1 cellular context compared by ENCODE assay signal in the genomic region with DNA sequence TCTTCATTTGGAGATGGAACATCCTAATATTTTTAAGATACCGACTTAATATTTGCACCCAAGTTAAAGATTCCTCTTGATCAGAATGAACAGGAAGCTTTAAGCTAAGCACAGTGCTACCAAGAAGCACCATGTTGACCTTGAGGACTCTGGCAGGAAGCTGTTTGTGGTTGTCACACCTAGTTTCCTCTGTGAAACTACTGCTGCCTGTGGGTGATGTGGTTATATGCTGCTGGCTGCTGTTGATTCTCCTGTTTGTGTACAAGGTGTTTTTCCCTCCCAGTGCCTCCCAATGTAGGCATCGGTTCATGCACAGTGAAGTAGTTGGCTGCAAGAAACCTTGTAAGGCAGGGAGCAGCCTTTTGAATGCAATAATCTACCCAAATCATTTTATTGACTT.
TF ChIP-seq lines count a peak whose summit lies in the region.

No MANE protein-coding gene starts in this region.

TF ChIP-seq in GM12878, 131 proteins besides CTCF, POLR2A, EP300 and RAD21 (continued from another document and continues in another):
- TF ChIP-seq, protein P1, sequence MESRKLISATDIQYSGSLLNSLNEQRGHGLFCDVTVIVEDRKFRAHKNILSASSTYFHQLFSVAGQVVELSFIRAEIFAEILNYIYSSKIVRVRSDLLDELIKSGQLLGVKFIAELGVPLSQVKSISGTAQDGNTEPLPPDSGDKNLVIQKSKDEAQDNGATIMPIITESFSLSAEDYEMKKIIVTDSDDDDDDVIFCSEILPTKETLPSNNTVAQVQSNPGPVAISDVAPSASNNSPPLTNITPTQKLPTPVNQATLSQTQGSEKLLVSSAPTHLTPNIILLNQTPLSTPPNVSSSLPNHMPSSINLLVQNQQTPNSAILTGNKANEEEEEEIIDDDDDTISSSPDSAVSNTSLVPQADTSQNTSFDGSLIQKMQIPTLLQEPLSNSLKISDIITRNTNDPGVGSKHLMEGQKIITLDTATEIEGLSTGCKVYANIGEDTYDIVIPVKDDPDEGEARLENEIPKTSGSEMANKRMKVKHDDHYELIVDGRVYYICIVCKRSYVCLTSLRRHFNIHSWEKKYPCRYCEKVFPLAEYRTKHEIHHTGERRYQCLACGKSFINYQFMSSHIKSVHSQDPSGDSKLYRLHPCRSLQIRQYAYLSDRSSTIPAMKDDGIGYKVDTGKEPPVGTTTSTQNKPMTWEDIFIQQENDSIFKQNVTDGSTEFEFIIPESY (IDR thresholded peaks at IDR 0.05), result no peak
- TF ChIP-seq MEF2A (IDR thresholded peaks at IDR 0.05; ENCODE audit: insufficient read depth, low read depth, low read length) (0 out of 2 replicates have a peak, but pooled peaks have one; percentile 38), TCF12 (IDR thresholded peaks at IDR 0.05; ENCODE audit: low read depth, low read length) (0 out of 2 replicates have a peak, but pooled peaks have one; percentile 56), ZNF622 (IDR thresholded peaks at IDR 0.05) (no peak), ZNF217 (IDR thresholded peaks at IDR 0.05) (no peak), NR2F1 (conservative IDR thresholded peaks at IDR 0.05) (peak; percentile 91), JUNB (IDR thresholded peaks at IDR 0.05) (no peak), CREM (IDR thresholded peaks at IDR 0.05; ENCODE audit: low read depth) (peak; percentile 55; the same call in 1 of the 2 replicates), KDM1A (IDR thresholded peaks at IDR 0.05; ENCODE audit: borderline replicate concordance) (no peak), WRNIP1 (IDR thresholded peaks at IDR 0.05; ENCODE audit: borderline replicate concordance, low read depth, low read length) (0 out of 2 replicates have a peak, but pooled peaks have one; percentile 81), SRF (IDR thresholded peaks at IDR 0.05; ENCODE audit: low read depth in 2 of 2, low read length in 2 of 2) (no peak), ATF7 (IDR thresholded peaks at IDR 0.05; ENCODE audit: low read depth) (peak; percentile 68), MYC (IDR thresholded peaks at IDR 0.05; ENCODE audit: insufficient read depth, insufficient read length, insufficient replicate concordance, low read length, severe bottlenecking) (no peak), CHD4 (IDR thresholded peaks at IDR 0.05) (no peak), MTA2 (IDR thresholded peaks at IDR 0.05; ENCODE audit: low read depth) (peak; percentile 85), RAD51 (IDR thresholded peaks at IDR 0.05) (no peak), POU2F2 (IDR thresholded peaks at IDR 0.05; ENCODE audit: borderline replicate concordance, low read depth, low read length) (peak; percentile 78; the same call in 1 of the 3 replicates), YY1 (IDR thresholded peaks at IDR 0.05; ENCODE audit: low read depth, low read length) (peak; percentile 64), GABPA (IDR thresholded peaks at IDR 0.05; ENCODE audit: low read depth) (peak; percentile 40; the same call in 1 of the 2 replicates), CBX5 (IDR thresholded peaks at IDR 0.05; ENCODE audit: low read depth) (no peak), ZBED1 (IDR thresholded peaks at IDR 0.05; ENCODE audit: borderline replicate concordance) (peak; percentile 33; the same call in 1 of the 2 replicates), CREB1 (IDR thresholded peaks at IDR 0.05; ENCODE audit: low read depth) (0 out of 2 replicates have a peak, but pooled peaks have one; percentile 32), POLR2AphosphoS2 (IDR thresholded peaks at IDR 0.05; ENCODE audit: low read depth, low read length) (no peak), ZZZ3 (IDR thresholded peaks at IDR 0.05; ENCODE audit: control insufficient read depth, insufficient read length, low read depth) (no peak), MTA3 (IDR thresholded peaks at IDR 0.05; ENCODE audit: borderline replicate concordance, low read length) (0 out of 2 replicates have a peak, but pooled peaks have one; percentile 25), FOXM1 (IDR thresholded peaks at IDR 0.05; ENCODE audit: low read depth, low read length) (peak; percentile 66; the same call in 1 of the 2 replicates), SMC3 (IDR thresholded peaks at IDR 0.05; ENCODE audit: borderline replicate concordance, low read length) (peak; percentile 20; the same call in 1 of the 2 replicates), RCOR1 (conservative IDR thresholded peaks at IDR 0.05; ENCODE audit: low read depth, low read length) (no peak), MEF2B (IDR thresholded peaks at IDR 0.05; ENCODE audit: partially characterized antibody, poor library complexity, severe bottlenecking) (peak; percentile 45), NFIC (IDR thresholded peaks at IDR 0.05; ENCODE audit: low read depth, low read length) (peak; percentile 86), TCF3 (IDR thresholded peaks at IDR 0.05; ENCODE audit: borderline replicate concordance, insufficient read depth, low read depth, low read length) (0 out of 2 replicates have a peak, but pooled peaks have one; percentile 57), RUNX3 (IDR thresholded peaks at IDR 0.05; ENCODE audit: low read length) (peak; percentile 99), IKZF1 (conservative IDR thresholded peaks at IDR 0.05) (peak; percentile 90), CBFB (IDR thresholded peaks at IDR 0.05; ENCODE audit: low read depth) (peak; percentile 90)
- TF ChIP-seq, protein P2, sequence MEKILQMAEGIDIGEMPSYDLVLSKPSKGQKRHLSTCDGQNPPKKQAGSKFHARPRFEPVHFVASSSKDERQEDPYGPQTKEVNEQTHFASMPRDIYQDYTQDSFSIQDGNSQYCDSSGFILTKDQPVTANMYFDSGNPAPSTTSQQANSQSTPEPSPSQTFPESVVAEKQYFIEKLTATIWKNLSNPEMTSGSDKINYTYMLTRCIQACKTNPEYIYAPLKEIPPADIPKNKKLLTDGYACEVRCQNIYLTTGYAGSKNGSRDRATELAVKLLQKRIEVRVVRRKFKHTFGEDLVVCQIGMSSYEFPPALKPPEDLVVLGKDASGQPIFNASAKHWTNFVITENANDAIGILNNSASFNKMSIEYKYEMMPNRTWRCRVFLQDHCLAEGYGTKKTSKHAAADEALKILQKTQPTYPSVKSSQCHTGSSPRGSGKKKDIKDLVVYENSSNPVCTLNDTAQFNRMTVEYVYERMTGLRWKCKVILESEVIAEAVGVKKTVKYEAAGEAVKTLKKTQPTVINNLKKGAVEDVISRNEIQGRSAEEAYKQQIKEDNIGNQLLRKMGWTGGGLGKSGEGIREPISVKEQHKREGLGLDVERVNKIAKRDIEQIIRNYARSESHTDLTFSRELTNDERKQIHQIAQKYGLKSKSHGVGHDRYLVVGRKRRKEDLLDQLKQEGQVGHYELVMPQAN (conservative IDR thresholded peaks at IDR 0.05), result no peak
- TF ChIP-seq, protein P3, sequence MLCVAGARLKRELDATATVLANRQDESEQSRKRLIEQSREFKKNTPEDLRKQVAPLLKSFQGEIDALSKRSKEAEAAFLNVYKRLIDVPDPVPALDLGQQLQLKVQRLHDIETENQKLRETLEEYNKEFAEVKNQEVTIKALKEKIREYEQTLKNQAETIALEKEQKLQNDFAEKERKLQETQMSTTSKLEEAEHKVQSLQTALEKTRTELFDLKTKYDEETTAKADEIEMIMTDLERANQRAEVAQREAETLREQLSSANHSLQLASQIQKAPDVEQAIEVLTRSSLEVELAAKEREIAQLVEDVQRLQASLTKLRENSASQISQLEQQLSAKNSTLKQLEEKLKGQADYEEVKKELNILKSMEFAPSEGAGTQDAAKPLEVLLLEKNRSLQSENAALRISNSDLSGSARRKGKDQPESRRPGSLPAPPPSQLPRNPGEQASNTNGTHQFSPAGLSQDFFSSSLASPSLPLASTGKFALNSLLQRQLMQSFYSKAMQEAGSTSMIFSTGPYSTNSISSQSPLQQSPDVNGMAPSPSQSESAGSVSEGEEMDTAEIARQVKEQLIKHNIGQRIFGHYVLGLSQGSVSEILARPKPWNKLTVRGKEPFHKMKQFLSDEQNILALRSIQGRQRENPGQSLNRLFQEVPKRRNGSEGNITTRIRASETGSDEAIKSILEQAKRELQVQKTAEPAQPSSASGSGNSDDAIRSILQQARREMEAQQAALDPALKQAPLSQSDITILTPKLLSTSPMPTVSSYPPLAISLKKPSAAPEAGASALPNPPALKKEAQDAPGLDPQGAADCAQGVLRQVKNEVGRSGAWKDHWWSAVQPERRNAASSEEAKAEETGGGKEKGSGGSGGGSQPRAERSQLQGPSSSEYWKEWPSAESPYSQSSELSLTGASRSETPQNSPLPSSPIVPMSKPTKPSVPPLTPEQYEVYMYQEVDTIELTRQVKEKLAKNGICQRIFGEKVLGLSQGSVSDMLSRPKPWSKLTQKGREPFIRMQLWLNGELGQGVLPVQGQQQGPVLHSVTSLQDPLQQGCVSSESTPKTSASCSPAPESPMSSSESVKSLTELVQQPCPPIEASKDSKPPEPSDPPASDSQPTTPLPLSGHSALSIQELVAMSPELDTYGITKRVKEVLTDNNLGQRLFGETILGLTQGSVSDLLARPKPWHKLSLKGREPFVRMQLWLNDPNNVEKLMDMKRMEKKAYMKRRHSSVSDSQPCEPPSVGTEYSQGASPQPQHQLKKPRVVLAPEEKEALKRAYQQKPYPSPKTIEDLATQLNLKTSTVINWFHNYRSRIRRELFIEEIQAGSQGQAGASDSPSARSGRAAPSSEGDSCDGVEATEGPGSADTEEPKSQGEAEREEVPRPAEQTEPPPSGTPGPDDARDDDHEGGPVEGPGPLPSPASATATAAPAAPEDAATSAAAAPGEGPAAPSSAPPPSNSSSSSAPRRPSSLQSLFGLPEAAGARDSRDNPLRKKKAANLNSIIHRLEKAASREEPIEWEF (IDR thresholded peaks at IDR 0.05; ENCODE audit: insufficient replicate concordance, low read depth, low read length), result no peak
- TF ChIP-seq, protein P4, sequence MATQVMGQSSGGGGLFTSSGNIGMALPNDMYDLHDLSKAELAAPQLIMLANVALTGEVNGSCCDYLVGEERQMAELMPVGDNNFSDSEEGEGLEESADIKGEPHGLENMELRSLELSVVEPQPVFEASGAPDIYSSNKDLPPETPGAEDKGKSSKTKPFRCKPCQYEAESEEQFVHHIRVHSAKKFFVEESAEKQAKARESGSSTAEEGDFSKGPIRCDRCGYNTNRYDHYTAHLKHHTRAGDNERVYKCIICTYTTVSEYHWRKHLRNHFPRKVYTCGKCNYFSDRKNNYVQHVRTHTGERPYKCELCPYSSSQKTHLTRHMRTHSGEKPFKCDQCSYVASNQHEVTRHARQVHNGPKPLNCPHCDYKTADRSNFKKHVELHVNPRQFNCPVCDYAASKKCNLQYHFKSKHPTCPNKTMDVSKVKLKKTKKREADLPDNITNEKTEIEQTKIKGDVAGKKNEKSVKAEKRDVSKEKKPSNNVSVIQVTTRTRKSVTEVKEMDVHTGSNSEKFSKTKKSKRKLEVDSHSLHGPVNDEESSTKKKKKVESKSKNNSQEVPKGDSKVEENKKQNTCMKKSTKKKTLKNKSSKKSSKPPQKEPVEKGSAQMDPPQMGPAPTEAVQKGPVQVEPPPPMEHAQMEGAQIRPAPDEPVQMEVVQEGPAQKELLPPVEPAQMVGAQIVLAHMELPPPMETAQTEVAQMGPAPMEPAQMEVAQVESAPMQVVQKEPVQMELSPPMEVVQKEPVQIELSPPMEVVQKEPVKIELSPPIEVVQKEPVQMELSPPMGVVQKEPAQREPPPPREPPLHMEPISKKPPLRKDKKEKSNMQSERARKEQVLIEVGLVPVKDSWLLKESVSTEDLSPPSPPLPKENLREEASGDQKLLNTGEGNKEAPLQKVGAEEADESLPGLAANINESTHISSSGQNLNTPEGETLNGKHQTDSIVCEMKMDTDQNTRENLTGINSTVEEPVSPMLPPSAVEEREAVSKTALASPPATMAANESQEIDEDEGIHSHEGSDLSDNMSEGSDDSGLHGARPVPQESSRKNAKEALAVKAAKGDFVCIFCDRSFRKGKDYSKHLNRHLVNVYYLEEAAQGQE (IDR thresholded peaks at IDR 0.05; ENCODE audit: low read depth, low read length), result no peak
- TF ChIP-seq, protein P5, sequence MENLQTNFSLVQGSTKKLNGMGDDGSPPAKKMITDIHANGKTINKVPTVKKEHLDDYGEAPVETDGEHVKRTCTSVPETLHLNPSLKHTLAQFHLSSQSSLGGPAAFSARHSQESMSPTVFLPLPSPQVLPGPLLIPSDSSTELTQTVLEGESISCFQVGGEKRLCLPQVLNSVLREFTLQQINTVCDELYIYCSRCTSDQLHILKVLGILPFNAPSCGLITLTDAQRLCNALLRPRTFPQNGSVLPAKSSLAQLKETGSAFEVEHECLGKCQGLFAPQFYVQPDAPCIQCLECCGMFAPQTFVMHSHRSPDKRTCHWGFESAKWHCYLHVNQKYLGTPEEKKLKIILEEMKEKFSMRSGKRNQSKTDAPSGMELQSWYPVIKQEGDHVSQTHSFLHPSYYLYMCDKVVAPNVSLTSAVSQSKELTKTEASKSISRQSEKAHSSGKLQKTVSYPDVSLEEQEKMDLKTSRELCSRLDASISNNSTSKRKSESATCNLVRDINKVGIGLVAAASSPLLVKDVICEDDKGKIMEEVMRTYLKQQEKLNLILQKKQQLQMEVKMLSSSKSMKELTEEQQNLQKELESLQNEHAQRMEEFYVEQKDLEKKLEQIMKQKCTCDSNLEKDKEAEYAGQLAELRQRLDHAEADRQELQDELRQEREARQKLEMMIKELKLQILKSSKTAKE (IDR thresholded peaks at IDR 0.05; ENCODE audit: low read depth, poor library complexity, severe bottlenecking), result peak; percentile 69
- TF ChIP-seq, protein P6, sequence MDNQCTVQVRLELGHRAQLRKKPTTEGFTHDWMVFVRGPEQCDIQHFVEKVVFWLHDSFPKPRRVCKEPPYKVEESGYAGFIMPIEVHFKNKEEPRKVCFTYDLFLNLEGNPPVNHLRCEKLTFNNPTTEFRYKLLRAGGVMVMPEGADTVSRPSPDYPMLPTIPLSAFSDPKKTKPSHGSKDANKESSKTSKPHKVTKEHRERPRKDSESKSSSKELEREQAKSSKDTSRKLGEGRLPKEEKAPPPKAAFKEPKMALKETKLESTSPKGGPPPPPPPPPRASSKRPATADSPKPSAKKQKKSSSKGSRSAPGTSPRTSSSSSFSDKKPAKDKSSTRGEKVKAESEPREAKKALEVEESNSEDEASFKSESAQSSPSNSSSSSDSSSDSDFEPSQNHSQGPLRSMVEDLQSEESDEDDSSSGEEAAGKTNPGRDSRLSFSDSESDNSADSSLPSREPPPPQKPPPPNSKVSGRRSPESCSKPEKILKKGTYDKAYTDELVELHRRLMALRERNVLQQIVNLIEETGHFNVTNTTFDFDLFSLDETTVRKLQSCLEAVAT (IDR thresholded peaks at IDR 0.05), result peak; percentile 92
